1 cellular context compared by ENCODE assay signal in genomic region chr9:135584934-135585333, GRCh38.
A peak's percentile ranks its signal among the peaks of the same experiment; 100 is the strongest.
TF ChIP-seq lines count a peak whose summit lies in the region.

No MANE protein-coding gene starts in this region.

TF ChIP-seq in K562, 482 proteins besides CTCF, POLR2A, EP300 and RAD21:
- TF ChIP-seq FOXA3 (CRISPR knock-in tag; conservative IDR thresholded peaks at IDR 0.05 in 1 of 2, IDR thresholded peaks at IDR 0.05 in 1 of 2) = no peak
- TF ChIP-seq CTBP1 (IDR thresholded peaks at IDR 0.05; ENCODE audit: borderline replicate concordance) = 0 out of 2 replicates have a peak, but pooled peaks have one; percentile 30
- peak; percentile 35; the same call in 1 of the 2 replicates for TF ChIP-seq SMARCA4 (IDR thresholded peaks at IDR 0.05)
- peak; percentile 58 for TF ChIP-seq ARID1B (IDR thresholded peaks at IDR 0.05)
- peak; percentile 59 for TF ChIP-seq CBFA2T3 (IDR thresholded peaks at IDR 0.05)
- peak; percentile 42; the same call in 1 of the 2 replicates for TF ChIP-seq ZNF584 (CRISPR knock-in tag; IDR thresholded peaks at IDR 0.05; ENCODE audit: low read depth)
- TF ChIP-seq CHD4 (IDR thresholded peaks at IDR 0.05; ENCODE audit: insufficient read depth, insufficient replicate concordance, low read depth, low read length, poor library complexity, severe bottlenecking) = no peak
- no peak for TF ChIP-seq ZNF140 (CRISPR knock-in tag; IDR thresholded peaks at IDR 0.05)
- TF ChIP-seq ZNF347 (CRISPR knock-in tag; IDR thresholded peaks at IDR 0.05; ENCODE audit: low read depth) = no peak
- peak; percentile 79 for TF ChIP-seq FOSL1 (tag; conservative IDR thresholded peaks at IDR 0.05)
- no peak for TF ChIP-seq E2F6 (IDR thresholded peaks at IDR 0.05; ENCODE audit: borderline replicate concordance in 1 of 2, extremely low read depth in 1 of 2, insufficient read depth in 1 of 2, insufficient read length in 1 of 2, low read depth in 1 of 2, low read length in 1 of 2, poor library complexity in 1 of 2, severe bottlenecking in 1 of 2)
- TF ChIP-seq RBM25 (IDR thresholded peaks at IDR 0.05; ENCODE audit: low read depth, low read length, severe bottlenecking) = no peak
- 0 out of 2 replicates have a peak, but pooled peaks have one; percentile 27 for TF ChIP-seq DPF2 (IDR thresholded peaks at IDR 0.05)
- no peak for TF ChIP-seq MEIS2 (IDR thresholded peaks at IDR 0.05; ENCODE audit: partially characterized antibody)
